ENCODE assay signal across 1 cellular context in the genomic region with DNA sequence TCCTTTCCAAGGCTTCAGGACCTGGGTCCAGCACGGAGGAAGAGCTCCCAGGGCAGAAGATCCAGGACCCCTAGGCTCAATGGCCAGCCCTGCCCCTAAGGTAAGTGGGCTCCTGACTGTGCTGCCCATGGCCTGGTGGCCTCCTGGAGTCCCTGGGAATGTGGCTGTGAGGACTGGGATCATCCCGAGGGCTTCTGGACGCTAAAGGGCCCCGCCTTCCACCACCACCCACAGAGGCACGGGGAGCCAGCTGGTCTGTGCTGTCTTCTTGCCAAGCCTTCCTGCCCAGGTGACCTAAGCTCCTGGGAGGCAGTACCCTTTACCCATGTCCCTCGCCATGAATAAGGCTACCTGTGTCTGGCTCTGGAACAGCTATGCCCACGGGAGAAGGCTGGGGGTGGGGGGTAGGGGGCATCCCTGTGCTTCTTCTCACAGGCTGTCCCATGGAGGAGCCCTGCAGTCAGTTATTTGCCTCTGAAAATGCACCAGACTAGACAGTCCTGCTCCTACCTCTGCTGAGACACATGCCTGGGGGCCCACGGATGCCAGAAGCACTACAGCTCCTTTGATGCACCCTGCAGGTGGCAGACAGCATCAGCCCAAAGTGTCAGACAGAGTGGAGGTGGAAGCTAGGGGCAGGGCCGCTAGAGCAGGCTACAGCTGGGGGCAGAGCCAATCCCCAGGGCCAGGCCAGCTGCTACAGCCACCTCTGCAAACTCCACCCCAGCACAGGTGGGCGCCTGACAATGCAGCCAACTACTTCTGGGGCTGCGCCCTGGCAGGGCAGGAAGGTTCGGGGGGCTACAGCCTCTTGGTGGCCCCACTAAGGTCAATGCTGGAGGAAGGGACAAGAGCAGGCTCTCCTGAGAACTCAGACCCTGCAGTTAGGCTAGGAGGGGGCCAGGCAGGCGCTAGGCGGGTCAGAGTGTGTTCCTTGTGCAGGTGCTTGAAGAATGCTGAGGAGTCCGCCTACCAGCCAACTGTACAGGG.
TF ChIP-seq lines count a peak whose summit lies in the region.

No MANE protein-coding gene starts in this region.

TF ChIP-seq in HepG2, 621 proteins besides CTCF, POLR2A, EP300 and RAD21:
- TF ChIP-seq PAF1 (CRISPR knock-in tag; IDR thresholded peaks at IDR 0.05), result no peak
- no peak for TF ChIP-seq GLI4 (CRISPR knock-in tag; IDR thresholded peaks at IDR 0.05; ENCODE audit: borderline replicate concordance)
- TF ChIP-seq, protein P1, sequence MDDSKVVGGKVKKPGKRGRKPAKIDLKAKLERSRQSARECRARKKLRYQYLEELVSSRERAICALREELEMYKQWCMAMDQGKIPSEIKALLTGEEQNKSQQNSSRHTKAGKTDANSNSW (CRISPR knock-in tag; IDR thresholded peaks at IDR 0.05; ENCODE audit: borderline replicate concordance), result no peak
